Comparison of ENCODE assay signal across 1 cellular context in genomic region chr17:73288534-73289302, GRCh38.
TF ChIP-seq lines count a peak whose summit lies in the region.

No MANE protein-coding gene starts in this region.

TF ChIP-seq in K562, 482 proteins besides CTCF, POLR2A, EP300 and RAD21 (continued from another document):
- TF ChIP-seq E2F6 (IDR thresholded peaks at IDR 0.05; ENCODE audit: borderline replicate concordance in 1 of 2, extremely low read depth in 1 of 2, insufficient read depth in 1 of 2, insufficient read length in 1 of 2, low read depth in 1 of 2, low read length in 1 of 2, poor library complexity in 1 of 2, severe bottlenecking in 1 of 2) (no peak), EGR1 (conservative IDR thresholded peaks at IDR 0.05) (peak; percentile 89), HDAC2 (IDR thresholded peaks at IDR 0.05) (0 out of 2 replicates have a peak, but pooled peaks have one; percentile 25), ESRRA (IDR thresholded peaks at IDR 0.05; ENCODE audit: borderline replicate concordance, low read depth) (peak; percentile 89), TCF3 (CRISPR knock-in tag; IDR thresholded peaks at IDR 0.05) (peak; percentile 79), CREM (IDR thresholded peaks at IDR 0.05; ENCODE audit: low read depth) (peak; percentile 82), TRIM24 (IDR thresholded peaks at IDR 0.05) (peak in 1 of 2 experiments; percentile 31; a peak in 1 of 4 replicates), BRF2 (IDR thresholded peaks at IDR 0.05; ENCODE audit: borderline replicate concordance, insufficient read depth, insufficient read length) (no peak), WHSC1 (IDR thresholded peaks at IDR 0.05; ENCODE audit: low read length) (no peak), FOXK2 (conservative IDR thresholded peaks at IDR 0.05 in 1 of 2, IDR thresholded peaks at IDR 0.05 in 1 of 2; ENCODE audit: low read depth in 2 of 2) (peak in 1 of 2 experiments; percentile 12; a peak in 1 of 4 replicates), TAF7 (tag; IDR thresholded peaks at IDR 0.05) (no peak), FOXA3 (CRISPR knock-in tag; conservative IDR thresholded peaks at IDR 0.05 in 1 of 2, IDR thresholded peaks at IDR 0.05 in 1 of 2) (peak; percentile 67 to 85; a peak in 3 of 4 replicates), MBD2 (IDR thresholded peaks at IDR 0.05; ENCODE audit: borderline replicate concordance, low read depth) (peak; percentile 45; the same call in 1 of the 2 replicates), E4F1 (CRISPR knock-in tag; IDR thresholded peaks at IDR 0.05; ENCODE audit: borderline replicate concordance) (no peak), SMARCA4 (IDR thresholded peaks at IDR 0.05) (peak; percentile 41; the same call in 1 of the 2 replicates), ETV6 (IDR thresholded peaks at IDR 0.05; ENCODE audit: borderline replicate concordance in 1 of 2, low read depth in 2 of 2, low read length in 1 of 2) (peak in 1 of 2 experiments; percentile 19; a peak in 1 of 4 replicates), ETV6 (CRISPR knock-in tag; IDR thresholded peaks at IDR 0.05; ENCODE audit: borderline replicate concordance) (no peak), CXXC5 (CRISPR knock-in tag; IDR thresholded peaks at IDR 0.05) (0 out of 2 replicates have a peak, but pooled peaks have one; percentile 20), ZNF609 (CRISPR knock-in tag; IDR thresholded peaks at IDR 0.05; ENCODE audit: borderline replicate concordance) (peak; percentile 83; the same call in 1 of the 2 replicates), MTA2 (IDR thresholded peaks at IDR 0.05; ENCODE audit: low read depth) (peak; percentile 10; the same call in 1 of the 2 replicates), MYNN (IDR thresholded peaks at IDR 0.05) (peak; percentile 71; the same call in 1 of the 2 replicates), MYNN (CRISPR knock-in tag; IDR thresholded peaks at IDR 0.05) (no peak), NR2F6 (CRISPR knock-in tag; IDR thresholded peaks at IDR 0.05) (peak; percentile 69; the same call in 1 of the 2 replicates), KLF1 (tag; IDR thresholded peaks at IDR 0.05) (no peak), TBL1XR1 (IDR thresholded peaks at IDR 0.05; ENCODE audit: low read length in 2 of 2) (peak in 1 of 2 experiments; percentile 39; a peak in 1 of 4 replicates), CTBP1 (IDR thresholded peaks at IDR 0.05; ENCODE audit: borderline replicate concordance) (peak; percentile 77; the same call in 1 of the 2 replicates), MAZ (CRISPR knock-in tag; conservative IDR thresholded peaks at IDR 0.05 in 1 of 2, IDR thresholded peaks at IDR 0.05 in 1 of 2) (peak; percentile 39 to 68; a peak in 2 of 4 replicates), ZC3H11A (IDR thresholded peaks at IDR 0.05; ENCODE audit: low read depth, low read length) (no peak), KLF16 (IDR thresholded peaks at IDR 0.05) (peak; percentile 51; the same call in 1 of the 2 replicates), TCFL5 (CRISPR knock-in tag; conservative IDR thresholded peaks at IDR 0.05) (no peak), ZMIZ1 (IDR thresholded peaks at IDR 0.05; ENCODE audit: low read depth in 2 of 2, low read length in 2 of 2) (peak in 1 of 2 experiments; percentile 50; a peak in 1 of 4 replicates), ID3 (CRISPR knock-in tag; IDR thresholded peaks at IDR 0.05) (no peak), ID3 (tag; IDR thresholded peaks at IDR 0.05) (peak; percentile 91), CBX1 (IDR thresholded peaks at IDR 0.05; ENCODE audit: low read depth) (no peak), BMI1 (IDR thresholded peaks at IDR 0.05; ENCODE audit: low read length) (no peak), ZBED1 (IDR thresholded peaks at IDR 0.05) (no peak; the same call in 1 of the 2 replicates)
